ENCODE assay signal across 18 cellular contexts in the genomic region with DNA sequence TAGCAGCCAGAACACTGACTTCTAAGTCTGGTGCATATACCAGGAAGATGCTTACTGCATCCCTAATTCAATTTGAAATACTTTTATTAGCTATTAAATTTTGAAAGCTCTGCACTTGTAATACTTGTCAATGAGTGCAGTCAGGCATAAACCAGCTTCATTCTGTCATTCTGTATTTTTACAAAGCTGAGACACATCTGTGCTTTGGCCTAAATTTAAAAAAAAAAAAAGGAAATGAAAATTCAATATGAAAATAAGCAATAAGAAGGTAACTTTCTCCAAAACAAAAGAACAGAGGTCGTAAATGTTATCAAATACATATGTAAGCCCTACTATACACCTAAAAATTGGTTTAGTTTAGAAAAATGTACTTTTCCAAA. TPM values are rescaled to one million over a fixed set of nuclear protein-coding genes. Genes with fewer than 3 reads are reported as not detected.
DNase-seq lines count a peak whose midpoint lies in the region; ATAC-seq, FAIRE-seq and TF ChIP-seq lines count a peak whose summit lies in the region.
"Had no signal": no experiment of that assay in that cellular context is flagged by ENCODE, and none has a peak within 500 bp of the region (broad histone marks: within the 10 kb centered on the region; RNA-seq: fewer than 3 reads in every experiment).

No MANE protein-coding gene starts in this region.

- peak; percentile 28 for FAIRE-seq in G401.6 (lab: Jason Lieb, UNC)
- FAIRE-seq: HepG2 had no signal

- no peak for TF ChIP-seq CTCF in left lung (IDR thresholded peaks at IDR 0.05)

- peaks cover 5 to 24% of the 10 kb centered on the region in 2 donors for H3K4me1 ChIP-seq in left lung
- H3K4me1 ChIP-seq: parathyroid adenoma had no signal

- intact Hi-C loops in left lung (cut with DNase I): loop anchor here in 1 of 2 donors (10.0 kb wide), 1 partner anchor 107 kb away; a partner anchor contains a TSS
- intact Hi-C loops in left colon (cut with DNase I, micrococcal nuclease): no loop called here
- intact Hi-C loops in cardiac septum (cut with DNase I): loop anchor here (10.0 kb wide), 1 partner anchor 447 kb away; a partner anchor contains a TSS

- no peak for DNase-seq in midbrain (lab: John Stamatoyannopoulos, UW)
- DNase-seq in left lung: no peak
- DNase-seq in left colon: no peak
- DNase-seq in cardiac septum (ENCODE audit: low spot score): no peak
- DNase-seq: activated CD8-positive, alpha-beta memory T cell treated with anti-CD3 and anti-CD28 coated beads, Interleukin-2, amount 10 ng/mL, durations not matched to agents 7 days and 5 days; aorta; DMS153; heart left ventricle; NCI-H2081 treated with DMSO at 0.1 percent for 48 hours; OCI-M1; stimulated activated CD4-positive, alpha-beta T cell treated with anti-CD3 and anti-CD28 coated beads, Interleukin-2, amount 100 ng/mL, for 24 hours had no signal

- peak; percentile 48 for ATAC-seq in GM19324 (IDR thresholded peaks at IDR 0.05; ENCODE audit: low FRiP score, unreplicated experiment)
- peak; percentile 57 for ATAC-seq in HG02623 (IDR thresholded peaks at IDR 0.05; ENCODE audit: unreplicated experiment)
- peak; percentile 70 for ATAC-seq in HG03354 (IDR thresholded peaks at IDR 0.05; ENCODE audit: poor library complexity, severe bottlenecking, unreplicated experiment)
- no peak for ATAC-seq in left lung
- ATAC-seq in left colon: no peak
- ATAC-seq: activated CD8-positive, alpha-beta memory T cell treated with anti-CD3 and anti-CD28 coated beads, Interleukin-2, amount 10 ng/mL, durations not matched to agents 7 days and 5 days; heart left ventricle; HepG2 had no signal

- no peaks in the 10 kb centered on the region for H3K9me3 ChIP-seq in left lung
- H3K9me3 ChIP-seq: heart left ventricle had no signal

- no peak overlapping the region for H3K27ac ChIP-seq in left lung
- H3K27ac ChIP-seq: heart left ventricle, parathyroid adenoma had no signal

- H3K36me3 ChIP-seq in left lung: peaks cover 0 to 11% of the 10 kb centered on the region in 2 donors

- no peak overlapping the region for H3K4me3 ChIP-seq in left lung
- H3K4me3 ChIP-seq: heart left ventricle, lung had no signal

- H3K27me3 ChIP-seq in left lung: no peaks in the 10 kb centered on the region
- H3K27me3 ChIP-seq: heart left ventricle had no signal

RNA-seq across cellular contexts. Expression of a gene that starts 7.0 kb away (rescaled TPM):
- 10 to 100 TPM; 55.4 to 66.9 TPM for total RNA-seq in left lung
- total RNA-seq in left colon: 100 to 1,000 TPM; 119 to 146 TPM
- total RNA-seq in cardiac septum: 12.1 TPM

Comparison
In these comparisons a context has a peak if more than half of its experiments do, and no peak if none do; other contexts are left out.
1. ATAC-seq: peak in GM19324 (single experiment), HG02623 (single experiment) and HG03354 (single experiment); none in left lung (single experiment) and left colon (single experiment).